In the genomic region with DNA sequence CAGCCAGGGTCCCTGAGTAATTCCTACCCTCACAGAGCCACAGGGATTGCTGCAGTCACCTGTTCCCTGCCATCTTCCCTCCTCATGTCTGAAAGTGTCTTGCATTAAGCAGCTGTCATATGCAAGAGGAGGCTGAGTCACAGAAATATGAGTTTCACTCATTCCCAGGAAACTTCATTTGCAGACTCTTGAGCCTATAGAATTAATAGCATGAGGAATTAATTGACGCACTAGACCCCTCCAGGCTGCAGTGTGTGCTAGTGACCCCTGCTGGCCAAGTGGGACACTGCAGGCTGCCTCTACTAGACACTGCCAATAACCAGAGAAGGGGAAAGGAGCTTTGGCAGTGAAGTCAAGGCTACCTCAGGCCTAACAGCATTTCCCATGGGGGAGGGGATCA, we compare ENCODE assay signal across 1 cellular context.
TF ChIP-seq lines count a peak whose summit lies in the region.

No MANE protein-coding gene starts in this region.

TF ChIP-seq in K562, 482 proteins besides CTCF, POLR2A, EP300 and RAD21 (continued from another document):
- TF ChIP-seq, protein P1, sequence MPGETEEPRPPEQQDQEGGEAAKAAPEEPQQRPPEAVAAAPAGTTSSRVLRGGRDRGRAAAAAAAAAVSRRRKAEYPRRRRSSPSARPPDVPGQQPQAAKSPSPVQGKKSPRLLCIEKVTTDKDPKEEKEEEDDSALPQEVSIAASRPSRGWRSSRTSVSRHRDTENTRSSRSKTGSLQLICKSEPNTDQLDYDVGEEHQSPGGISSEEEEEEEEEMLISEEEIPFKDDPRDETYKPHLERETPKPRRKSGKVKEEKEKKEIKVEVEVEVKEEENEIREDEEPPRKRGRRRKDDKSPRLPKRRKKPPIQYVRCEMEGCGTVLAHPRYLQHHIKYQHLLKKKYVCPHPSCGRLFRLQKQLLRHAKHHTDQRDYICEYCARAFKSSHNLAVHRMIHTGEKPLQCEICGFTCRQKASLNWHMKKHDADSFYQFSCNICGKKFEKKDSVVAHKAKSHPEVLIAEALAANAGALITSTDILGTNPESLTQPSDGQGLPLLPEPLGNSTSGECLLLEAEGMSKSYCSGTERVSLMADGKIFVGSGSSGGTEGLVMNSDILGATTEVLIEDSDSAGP (CRISPR knock-in tag; IDR thresholded peaks at IDR 0.05): no peak
- TF ChIP-seq ZFPM2 (CRISPR knock-in tag; IDR thresholded peaks at IDR 0.05) (no peak), WHSC1 (IDR thresholded peaks at IDR 0.05; ENCODE audit: low read length) (no peak), HMG20A (CRISPR knock-in tag; conservative IDR thresholded peaks at IDR 0.05) (no peak), PHF8 (IDR thresholded peaks at IDR 0.05; ENCODE audit: borderline replicate concordance, low read length) (no peak)
TF ChIP-seq in K562: peak in this region for 7.
